In genomic region chr17:63001689-63002394, GRCh38 we compare ENCODE assay signal across 16 cellular contexts. TPM values are rescaled to one million over a fixed set of nuclear protein-coding genes. Genes with fewer than 3 reads are reported as not detected.
DNase-seq lines count a peak whose midpoint lies in the region; TF ChIP-seq lines count a peak whose summit lies in the region.
"Had no signal": no experiment of that assay in that cellular context is flagged by ENCODE, and none has a peak within 500 bp of the region (broad histone marks: within the 10 kb centered on the region; RNA-seq: fewer than 3 reads in every experiment).

No MANE protein-coding gene starts in this region.

- DNase-seq in mammary epithelial cell (peak; percentile 71), breast epithelium (ENCODE audit: low spot score in 2 of 2) (no peak), NCI-H226 (peak; percentile 26), epithelial cell of esophagus (ENCODE audit: low read depth) (peak; percentile 80), Peyer's patch (no peak), SHP77 treated with DMSO at 0.1 percent for 48 hours (lab: John Stamatoyannopoulos, UW) (no peak), HuH-7 (ENCODE audit: low spot score) (no peak)
- DNase-seq: COR-L47, DMS153, H9, KG1, MG63, NCI-H187 treated with DMSO at 0.1 percent for 48 hours, NCI-H510A treated with DMSO at 0.1 percent for 48 hours, OCI-M1, SIG-M5 had no signal

- WGBS in mammary epithelial cell (ENCODE audit: low coverage, missing lambda C conversion rate) = 81% methylated on average over 5 of the region's 5 CpGs

- H3K9me3 ChIP-seq in mammary epithelial cell (replicated peaks; ENCODE audit: insufficient read depth, low read length) = no peaks in the 10 kb centered on the region
- no peaks in the 10 kb centered on the region for H3K9me3 ChIP-seq in breast epithelium
- no peaks in the 10 kb centered on the region for H3K9me3 ChIP-seq in Peyer's patch

- H4K20me1 ChIP-seq in mammary epithelial cell (ENCODE audit: insufficient read depth, low read length) = no peaks in the 10 kb centered on the region

- dilution Hi-C loops in mammary epithelial cell (cut with HindIII; ENCODE audit: low sequenced_read_pairs) = loop anchor here (10.0 kb wide), 1 partner anchor 307 kb away; no protein-coding TSS in a partner anchor

- H3K4me1 ChIP-seq in mammary epithelial cell (ENCODE audit: insufficient read depth, low read length) (peaks cover 14% of the 10 kb centered on the region), breast epithelium (no peaks in the 10 kb centered on the region), Peyer's patch (no peaks in the 10 kb centered on the region)

- CTCF ChIA-PET in mammary epithelial cell (lab: Charles Lee; ENCODE audit: low non-redundant PET) = no interaction called here

- in situ Hi-C loops in mammary epithelial cell (cut with MboI; ENCODE audit: low sequenced_read_pairs in 2 of 2) = no loop called here

- peaks cover 96% of the 10 kb centered on the region for H3K79me2 ChIP-seq in mammary epithelial cell (ENCODE audit: insufficient read depth, low read length)

- H3K36me3 ChIP-seq in mammary epithelial cell (ENCODE audit: insufficient read depth, low read length) (peaks cover 2% of the 10 kb centered on the region), breast epithelium (no peaks in the 10 kb centered on the region), Peyer's patch (no peaks in the 10 kb centered on the region)

- TF ChIP-seq POLR2A in breast epithelium (IDR thresholded peaks at IDR 0.05) = no peak
- TF ChIP-seq POLR2A in Peyer's patch (IDR thresholded peaks at IDR 0.05) = no peak

- no peak for TF ChIP-seq CTCF in mammary epithelial cell (conservative IDR thresholded peaks at IDR 0.05 in 1 of 2, IDR thresholded peaks at IDR 0.05 in 1 of 2; ENCODE audit: extremely low read depth in 1 of 2, insufficient read depth in 1 of 2, low read depth in 1 of 2, low read length in 2 of 2)
- TF ChIP-seq CTCF in breast epithelium (IDR thresholded peaks at IDR 0.05) = no peak
- TF ChIP-seq CTCF in epithelial cell of esophagus (IDR thresholded peaks at IDR 0.05; ENCODE audit: insufficient read depth, low read depth, low read length, missing control alignments) = no peak
- TF ChIP-seq CTCF in Peyer's patch (IDR thresholded peaks at IDR 0.05) = no peak

- no peak overlapping the region for H3K9ac ChIP-seq in mammary epithelial cell (ENCODE audit: insufficient read depth, low read length)

- H3K27me3 ChIP-seq in mammary epithelial cell (ENCODE audit: insufficient read depth, low read length) (no peaks in the 10 kb centered on the region), breast epithelium (no peaks in the 10 kb centered on the region), Peyer's patch (no peaks in the 10 kb centered on the region)
- H3K27me3 ChIP-seq: MG63 had no signal

- intact Hi-C loops in mammary epithelial cell (cut with micrococcal nuclease) = no loop called here
- intact Hi-C loops in breast epithelium (cut with DNase I; ENCODE audit: low total_unique reads) = no loop called here

- no TSS peak for BruUV-seq in mammary epithelial cell (replicated peaks; lab: Mats Ljungman, UMichigan)

- no peak overlapping the region for H3K4me3 ChIP-seq in mammary epithelial cell (replicated peaks in 1 of 3; ENCODE audit: insufficient read depth in 1 of 3, low read depth in 2 of 3, low read length in 3 of 3)
- no peak overlapping the region for H3K4me3 ChIP-seq in breast epithelium
- no peak overlapping the region for H3K4me3 ChIP-seq in epithelial cell of esophagus (ENCODE audit: low read length)
- H3K4me3 ChIP-seq in Peyer's patch = no peak overlapping the region
- H3K4me3 ChIP-seq: MG63 had no signal

- H3K4me2 ChIP-seq in mammary epithelial cell (ENCODE audit: insufficient read depth, low read depth, low read length) = peak overlapping the region; percentile 31

- H2AFZ ChIP-seq in mammary epithelial cell (ENCODE audit: low read depth, low read length) = no peak overlapping the region

- H3K27ac ChIP-seq in mammary epithelial cell (ENCODE audit: insufficient read depth, low read depth, low read length) (no peak overlapping the region), breast epithelium (no peak overlapping the region), Peyer's patch (no peak overlapping the region)

RNA-seq across cellular contexts. Expression of gene TANC2, which starts 35.8 kb away (rescaled TPM):
- total RNA-seq in mammary epithelial cell (100 to 1,000 TPM; 128 to 138 TPM), breast epithelium (10 to 100 TPM; 25.9 to 64.9 (median 31.0) TPM), Peyer's patch (10 to 100 TPM in 2 of 4 donors, 1 to 10 TPM in 2; 3.2 to 21.5 (median 7.8) TPM)
- 24.5 TPM for polyA plus RNA-seq in mammary epithelial cell
- polyA minus RNA-seq in mammary epithelial cell = 89.2 TPM

Comparison
In these comparisons a context has a peak if more than half of its experiments do, and no peak if none do; other contexts are left out.
1. DNase-seq: peak in mammary epithelial cell (single experiment), NCI-H226 (single experiment) and epithelial cell of esophagus (single experiment); none in breast epithelium (0 of 2), Peyer's patch (0 of 3), SHP77 treated with DMSO at 0.1 percent for 48 hours (single experiment) and HuH-7 (single experiment).